Comparison of ENCODE assay signal across 10 cellular contexts in genomic region chr9:107813287-107813686, GRCh38.
"Had no signal": no experiment of that assay in that cellular context is flagged by ENCODE, and none has a peak within 500 bp of the region (broad histone marks: within the 10 kb centered on the region; RNA-seq: fewer than 3 reads in every experiment).

No MANE protein-coding gene starts in this region.

- H3K27ac ChIP-seq: GM23248 had no signal

- H3K4me3 ChIP-seq: GM23248, GM23338, HAP-1 had no signal

- H3K9me3 ChIP-seq: HAP-1 had no signal

- H3K36me3 ChIP-seq: HAP-1 had no signal

- FAIRE-seq: H1, H54 had no signal

- DNase-seq: GM23248, GOT3, H7, H9, HCEC 1CT, HFFc6 had no signal

- H3K4me1 ChIP-seq: HAP-1 had no signal
